Comparison of ENCODE assay signal across 9 cellular contexts in genomic region chr2:27765621-27766286, GRCh38. TPM values are rescaled to one million over a fixed set of nuclear protein-coding genes. Genes with fewer than 3 reads are reported as not detected.
A peak's percentile ranks its signal among the peaks of the same experiment; 100 is the strongest.
DNase-seq lines count a peak whose midpoint lies in the region; ATAC-seq, FAIRE-seq and TF ChIP-seq lines count a peak whose summit lies in the region.
"Had no signal": no experiment of that assay in that cellular context is flagged by ENCODE, and none has a peak within 500 bp of the region (broad histone marks: within the 10 kb centered on the region; RNA-seq: fewer than 3 reads in every experiment).

No MANE protein-coding gene starts in this region.

- H3K27ac ChIP-seq in Peyer's patch = peak overlapping the region in 1 of 4 donors; percentile 43
- H3K27ac ChIP-seq in kidney (ENCODE audit: low read depth in 2 of 2, low read length in 2 of 2) = peak overlapping the region; percentile 75 to 83
- H3K27ac ChIP-seq: KMS-11 had no signal

- H3K36me3 Mint-ChIP-seq in activated naive CD8-positive, alpha-beta T cell = no peaks in the 10 kb centered on the region

- H3K4me3 Mint-ChIP-seq in activated naive CD8-positive, alpha-beta T cell = peak overlapping the region; percentile 69

- FAIRE-seq in kidney (lab: Jason Lieb, UNC) = no peak

- H3K9me3 ChIP-seq in Peyer's patch (no peaks in the 10 kb centered on the region), kidney (ENCODE audit: control insufficient read depth in 1 of 2, low read length in 2 of 2) (no peaks in the 10 kb centered on the region)

- no peaks in the 10 kb centered on the region for H3K9me3 Mint-ChIP-seq in activated naive CD8-positive, alpha-beta T cell (ENCODE audit: low read depth)

- H3K9ac ChIP-seq in kidney (ENCODE audit: low read length in 2 of 2) = peak overlapping the region; percentile 15 to 70
- H3K9ac ChIP-seq: KMS-11 had no signal

- H3K27me3 ChIP-seq in Peyer's patch = no peaks in the 10 kb centered on the region

- no peak for TF ChIP-seq CTCF in Peyer's patch (IDR thresholded peaks at IDR 0.05)
- TF ChIP-seq CTCF in kidney (IDR thresholded peaks at IDR 0.05; ENCODE audit: borderline replicate concordance, extremely low read depth, insufficient read depth) = no peak

- intact Hi-C loops in kidney (cut with DNase I) = no loop called here

- DNase-seq in Peyer's patch (peak in 2 of 3 donors; percentile 68 to 75), kidney (peak; percentile 93), SKM-1 (lab: John Stamatoyannopoulos, UW; ENCODE audit: unreplicated experiment) (no peak)
- DNase-seq in stimulated activated CD4-positive, alpha-beta T cell treated with anti-CD3 and anti-CD28 coated beads, Interleukin-4, amount 100 ng/mL, for 4 hours = peak; percentile 57 to 58

- H3K27ac Mint-ChIP-seq in activated naive CD8-positive, alpha-beta T cell = peak overlapping the region; percentile 81

- H3K4me1 ChIP-seq in Peyer's patch = peaks cover 0 to 15% (median 0%) of the 10 kb centered on the region in 4 donors
- H3K4me1 ChIP-seq in kidney (ENCODE audit: control insufficient read depth in 1 of 2, insufficient read depth in 1 of 2, low read depth in 1 of 2, low read length in 2 of 2) = peaks cover 6 to 20% of the 10 kb centered on the region in 2 donors

- no peaks in the 10 kb centered on the region for H3K36me3 ChIP-seq in Peyer's patch
- H3K36me3 ChIP-seq in kidney (ENCODE audit: control insufficient read depth in 1 of 2, insufficient read depth in 2 of 2, low read length in 2 of 2) = no peaks in the 10 kb centered on the region

- H3K27me3 Mint-ChIP-seq in activated naive CD8-positive, alpha-beta T cell = no peaks in the 10 kb centered on the region

- H3K4me1 Mint-ChIP-seq in activated naive CD8-positive, alpha-beta T cell (ENCODE audit: low read depth) = peaks cover 13% of the 10 kb centered on the region

- no peak for ATAC-seq in GM18511 (IDR thresholded peaks at IDR 0.05; ENCODE audit: unreplicated experiment)
- ATAC-seq in HG02981 (IDR thresholded peaks at IDR 0.05; ENCODE audit: unreplicated experiment) = no peak
- ATAC-seq in GM21515 (IDR thresholded peaks at IDR 0.05; ENCODE audit: unreplicated experiment) = no peak

- H3K4me3 ChIP-seq in Peyer's patch (peak overlapping the region in 3 of 4 donors; percentile 12 to 51 (median 38)), kidney (ENCODE audit: low read length in 2 of 2) (peak overlapping the region; percentile 44 to 61)

- no peak for TF ChIP-seq POLR2A in Peyer's patch (IDR thresholded peaks at IDR 0.05)

RNA-seq across cellular contexts. Expression of gene MRPL33, which starts 5.8 kb away (rescaled TPM):
- total RNA-seq in Peyer's patch = 10 to 100 TPM; 25.6 to 67.1 (median 37.8) TPM
- 107 TPM for total RNA-seq in kidney
- 312 TPM for polyA plus RNA-seq in kidney (ENCODE audit: insufficient read depth, low read depth, low replicate concordance)
